ENCODE assay signal across 12 cellular contexts in genomic region chr1:210571356-210572334, GRCh38.
DNase-seq lines count a peak whose midpoint lies in the region; ATAC-seq and TF ChIP-seq lines count a peak whose summit lies in the region.
"Had no signal": no experiment of that assay in that cellular context is flagged by ENCODE, and none has a peak within 500 bp of the region (broad histone marks: within the 10 kb centered on the region; RNA-seq: fewer than 3 reads in every experiment).

No MANE protein-coding gene starts in this region.

- CTCF ChIA-PET in activated CD8-positive, alpha-beta T cell treated with anti-CD3 and anti-CD28 coated beads, Interleukin-2, amount 10 ng/mL, durations not matched to agents 7 days and 5 days (lab: Charles Lee), result no interaction called here

- no peaks in the 10 kb centered on the region for H3K36me3 Mint-ChIP-seq in chondrocyte (ENCODE audit: low read depth)
- no peaks in the 10 kb centered on the region for H3K36me3 Mint-ChIP-seq in naive thymus-derived CD8-positive, alpha-beta T cell
- no peaks in the 10 kb centered on the region for H3K36me3 Mint-ChIP-seq in activated CD8-positive, alpha-beta T cell treated with anti-CD3 and anti-CD28 coated beads, Interleukin-2, amount 10 ng/mL, durations not matched to agents 7 days and 5 days (ENCODE audit: low read depth)

- no peak overlapping the region for H3K27ac Mint-ChIP-seq in chondrocyte (ENCODE audit: unreplicated experiment)
- no peak overlapping the region for H3K27ac Mint-ChIP-seq in naive thymus-derived CD8-positive, alpha-beta T cell
- no peak overlapping the region for H3K27ac Mint-ChIP-seq in activated CD8-positive, alpha-beta T cell treated with anti-CD3 and anti-CD28 coated beads, Interleukin-2, amount 10 ng/mL, durations not matched to agents 7 days and 5 days
- H3K27ac Mint-ChIP-seq: B cell; CD4-positive, alpha-beta memory T cell; GM23338 had no signal

- no peaks in the 10 kb centered on the region for H3K9me3 Mint-ChIP-seq in chondrocyte (ENCODE audit: low read depth)
- H3K9me3 Mint-ChIP-seq in naive thymus-derived CD8-positive, alpha-beta T cell, result no peaks in the 10 kb centered on the region
- H3K9me3 Mint-ChIP-seq in activated CD8-positive, alpha-beta T cell treated with anti-CD3 and anti-CD28 coated beads, Interleukin-2, amount 10 ng/mL, durations not matched to agents 7 days and 5 days (ENCODE audit: insufficient read depth), result no peaks in the 10 kb centered on the region

- H3K27me3 Mint-ChIP-seq in chondrocyte (ENCODE audit: low read depth), result no peaks in the 10 kb centered on the region
- H3K27me3 Mint-ChIP-seq in naive thymus-derived CD8-positive, alpha-beta T cell, result no peaks in the 10 kb centered on the region
- H3K27me3 Mint-ChIP-seq in activated CD8-positive, alpha-beta T cell treated with anti-CD3 and anti-CD28 coated beads, Interleukin-2, amount 10 ng/mL, durations not matched to agents 7 days and 5 days (ENCODE audit: low read depth), result no peaks in the 10 kb centered on the region
- H3K27me3 Mint-ChIP-seq: B cell; CD4-positive, alpha-beta memory T cell had no signal

- H3K4me1 Mint-ChIP-seq in chondrocyte (ENCODE audit: low read depth), result no peaks in the 10 kb centered on the region
- no peaks in the 10 kb centered on the region for H3K4me1 Mint-ChIP-seq in naive thymus-derived CD8-positive, alpha-beta T cell
- peaks cover 3% of the 10 kb centered on the region for H3K4me1 Mint-ChIP-seq in activated CD8-positive, alpha-beta T cell treated with anti-CD3 and anti-CD28 coated beads, Interleukin-2, amount 10 ng/mL, durations not matched to agents 7 days and 5 days (ENCODE audit: low read depth)
- H3K4me1 Mint-ChIP-seq: B cell; CD4-positive, alpha-beta memory T cell; GM23338 had no signal

- DNase-seq in NCI-H1105 (lab: John Stamatoyannopoulos, UW) (peak; percentile 75), NCI-H69 (lab: John Stamatoyannopoulos, UW) (peak; percentile 16), chondrocyte (ENCODE audit: low spot score) (no peak), SHP77 (lab: John Stamatoyannopoulos, UW) (no peak)
- DNase-seq in naive thymus-derived CD8-positive, alpha-beta T cell, result no peak
- no peak for DNase-seq in activated CD8-positive, alpha-beta T cell treated with anti-CD3 and anti-CD28 coated beads, Interleukin-2, amount 10 ng/mL, durations not matched to agents 7 days and 5 days
- DNase-seq: CD4-positive, alpha-beta memory T cell; DMS79 treated with DMSO at 0.1 percent for 48 hours; EL had no signal

- ATAC-seq in SK-N-SH treated with all-trans-retinoic acid at 6 μM for 48 hours, result peak; percentile 72
- no peak for ATAC-seq in naive thymus-derived CD8-positive, alpha-beta T cell
- no peak for ATAC-seq in activated CD8-positive, alpha-beta T cell treated with anti-CD3 and anti-CD28 coated beads, Interleukin-2, amount 10 ng/mL, durations not matched to agents 7 days and 5 days
- ATAC-seq: GM23338 had no signal

- H3K4me3 Mint-ChIP-seq in chondrocyte (ENCODE audit: unreplicated experiment), result no peak overlapping the region
- no peak overlapping the region for H3K4me3 Mint-ChIP-seq in naive thymus-derived CD8-positive, alpha-beta T cell
- H3K4me3 Mint-ChIP-seq in activated CD8-positive, alpha-beta T cell treated with anti-CD3 and anti-CD28 coated beads, Interleukin-2, amount 10 ng/mL, durations not matched to agents 7 days and 5 days, result no peak overlapping the region
- H3K4me3 Mint-ChIP-seq: B cell; CD4-positive, alpha-beta memory T cell; GM23338 had no signal

- POLR2A ChIA-PET in naive thymus-derived CD8-positive, alpha-beta T cell (lab: Charles Lee), result no interaction called here
- POLR2A ChIA-PET in activated CD8-positive, alpha-beta T cell treated with anti-CD3 and anti-CD28 coated beads, Interleukin-2, amount 10 ng/mL, durations not matched to agents 7 days and 5 days (lab: Charles Lee), result no interaction called here

- no peak for TF ChIP-seq CTCF in chondrocyte (IDR thresholded peaks at IDR 0.05)

TF ChIP-seq in SK-N-SH treated with all-trans-retinoic acid at 6 μM for 48 hours, 23 proteins besides CTCF, POLR2A, EP300 and RAD21 (continues in another document):
- TF ChIP-seq, protein P1, sequence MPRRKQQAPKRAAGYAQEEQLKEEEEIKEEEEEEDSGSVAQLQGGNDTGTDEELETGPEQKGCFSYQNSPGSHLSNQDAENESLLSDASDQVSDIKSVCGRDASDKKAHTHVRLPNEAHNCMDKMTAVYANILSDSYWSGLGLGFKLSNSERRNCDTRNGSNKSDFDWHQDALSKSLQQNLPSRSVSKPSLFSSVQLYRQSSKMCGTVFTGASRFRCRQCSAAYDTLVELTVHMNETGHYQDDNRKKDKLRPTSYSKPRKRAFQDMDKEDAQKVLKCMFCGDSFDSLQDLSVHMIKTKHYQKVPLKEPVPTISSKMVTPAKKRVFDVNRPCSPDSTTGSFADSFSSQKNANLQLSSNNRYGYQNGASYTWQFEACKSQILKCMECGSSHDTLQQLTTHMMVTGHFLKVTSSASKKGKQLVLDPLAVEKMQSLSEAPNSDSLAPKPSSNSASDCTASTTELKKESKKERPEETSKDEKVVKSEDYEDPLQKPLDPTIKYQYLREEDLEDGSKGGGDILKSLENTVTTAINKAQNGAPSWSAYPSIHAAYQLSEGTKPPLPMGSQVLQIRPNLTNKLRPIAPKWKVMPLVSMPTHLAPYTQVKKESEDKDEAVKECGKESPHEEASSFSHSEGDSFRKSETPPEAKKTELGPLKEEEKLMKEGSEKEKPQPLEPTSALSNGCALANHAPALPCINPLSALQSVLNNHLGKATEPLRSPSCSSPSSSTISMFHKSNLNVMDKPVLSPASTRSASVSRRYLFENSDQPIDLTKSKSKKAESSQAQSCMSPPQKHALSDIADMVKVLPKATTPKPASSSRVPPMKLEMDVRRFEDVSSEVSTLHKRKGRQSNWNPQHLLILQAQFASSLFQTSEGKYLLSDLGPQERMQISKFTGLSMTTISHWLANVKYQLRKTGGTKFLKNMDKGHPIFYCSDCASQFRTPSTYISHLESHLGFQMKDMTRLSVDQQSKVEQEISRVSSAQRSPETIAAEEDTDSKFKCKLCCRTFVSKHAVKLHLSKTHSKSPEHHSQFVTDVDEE (CRISPR knock-in tag; IDR thresholded peaks at IDR 0.05), result peak; percentile 91
- peak; percentile 49; the same call in 1 of the 2 replicates for TF ChIP-seq GLIS3 (CRISPR knock-in tag; IDR thresholded peaks at IDR 0.05)
- no peak; the same call in 1 of the 2 replicates for TF ChIP-seq ESRRG (CRISPR knock-in tag; IDR thresholded peaks at IDR 0.05)
- TF ChIP-seq ZNF565 (CRISPR knock-in tag; conservative IDR thresholded peaks at IDR 0.05; ENCODE audit: low read depth), result no peak
- peak; percentile 70 for TF ChIP-seq CREB5 (CRISPR knock-in tag; IDR thresholded peaks at IDR 0.05; ENCODE audit: low read depth)
- no peak for TF ChIP-seq ARNTL (CRISPR knock-in tag; IDR thresholded peaks at IDR 0.05; ENCODE audit: borderline replicate concordance, low read depth)
- no peak for TF ChIP-seq OSR1 (CRISPR knock-in tag; IDR thresholded peaks at IDR 0.05)
- no peak for TF ChIP-seq ZNF70 (CRISPR knock-in tag; IDR thresholded peaks at IDR 0.05)
- no peak; the same call in 1 of the 2 replicates for TF ChIP-seq TCF4 (CRISPR knock-in tag; IDR thresholded peaks at IDR 0.05; ENCODE audit: borderline replicate concordance)
- TF ChIP-seq TOX (CRISPR knock-in tag; IDR thresholded peaks at IDR 0.05; ENCODE audit: borderline replicate concordance), result no peak
- TF ChIP-seq ZC3H10 (CRISPR knock-in tag; IDR thresholded peaks at IDR 0.05), result peak; percentile 65; the same call in 1 of the 2 replicates
- 0 out of 2 replicates have a peak, but pooled peaks have one; percentile 50 for TF ChIP-seq POU6F1 (CRISPR knock-in tag; IDR thresholded peaks at IDR 0.05; ENCODE audit: borderline replicate concordance, low read depth)
- TF ChIP-seq ZNF8 (CRISPR knock-in tag; IDR thresholded peaks at IDR 0.05), result peak; percentile 10; the same call in 1 of the 2 replicates
- no peak for TF ChIP-seq PPARA (CRISPR knock-in tag; IDR thresholded peaks at IDR 0.05; ENCODE audit: borderline replicate concordance)

Comparison
In these comparisons a context has a peak if more than half of its experiments do, and no peak if none do; other contexts are left out.
1. DNase-seq: peak in NCI-H1105 (single experiment) and NCI-H69 (single experiment); none in chondrocyte (single experiment), naive thymus-derived CD8-positive, alpha-beta T cell (0 of 10), activated CD8-positive, alpha-beta T cell treated with anti-CD3 and anti-CD28 coated beads, Interleukin-2, amount 10 ng/mL, durations not matched to agents 7 days and 5 days (single experiment) and SHP77 (0 of 2).